17 cellular contexts compared by ENCODE assay signal in the genomic region with DNA sequence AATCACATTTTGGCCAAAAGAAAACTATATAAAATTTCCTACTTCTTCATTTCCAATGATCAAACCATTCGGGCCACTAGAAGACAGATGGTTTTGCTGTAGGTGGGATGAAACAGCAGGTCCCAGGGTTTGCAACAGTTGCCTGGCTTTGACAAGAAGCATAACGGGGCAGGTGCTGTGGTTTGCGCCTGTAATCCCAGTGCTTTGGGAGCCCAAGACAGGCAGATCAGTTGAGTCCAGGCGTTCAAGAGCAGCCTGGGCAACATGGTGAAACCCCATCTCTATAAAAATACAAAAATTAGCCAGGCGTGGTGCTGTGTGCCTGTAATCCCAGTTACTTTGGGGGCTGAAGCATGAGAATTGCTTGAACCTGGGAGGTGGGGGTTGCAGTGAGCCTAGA.
DNase-seq lines count a peak whose midpoint lies in the region; ATAC-seq and TF ChIP-seq lines count a peak whose summit lies in the region.
"Had no signal": no experiment of that assay in that cellular context is flagged by ENCODE, and none has a peak within 500 bp of the region (broad histone marks: within the 10 kb centered on the region; RNA-seq: fewer than 3 reads in every experiment).

No MANE protein-coding gene starts in this region.

- H3K4me1 Mint-ChIP-seq in GM23338, result no peaks in the 10 kb centered on the region
- H3K4me1 Mint-ChIP-seq in activated CD4-positive, alpha-beta memory T cell treated with anti-CD3 and anti-CD28 coated beads for 36 hours (ENCODE audit: low read depth), result peaks cover 6% of the 10 kb centered on the region

- H3K27me3 ChIP-seq in GM23338 (ENCODE audit: insufficient read depth) (no peaks in the 10 kb centered on the region), SJCRH30 (no peaks in the 10 kb centered on the region), trophoblast cell (ENCODE audit: insufficient read depth, low read length) (no peaks in the 10 kb centered on the region)

- no peaks in the 10 kb centered on the region; the same call in 1 of the 3 replicates for H3K9me3 Mint-ChIP-seq in GM23338
- no peaks in the 10 kb centered on the region for H3K9me3 Mint-ChIP-seq in activated CD4-positive, alpha-beta memory T cell treated with anti-CD3 and anti-CD28 coated beads for 36 hours
- H3K9me3 Mint-ChIP-seq: CD4-positive, alpha-beta T cell; HFFc6 had no signal

- H3K27ac ChIP-seq in GM23338 (ENCODE audit: low read depth), result no peak overlapping the region
- no peak overlapping the region for H3K27ac ChIP-seq in SJCRH30
- no peak overlapping the region for H3K27ac ChIP-seq in trophoblast cell (ENCODE audit: low read depth, low read length)
- H3K27ac ChIP-seq: C4-2B, GM23248 had no signal

- H3K9me3 ChIP-seq in SJCRH30 (replicated peaks), result no peaks in the 10 kb centered on the region
- H3K9me3 ChIP-seq in trophoblast cell (ENCODE audit: insufficient read depth, low read depth, low read length), result no peaks in the 10 kb centered on the region
- H3K9me3 ChIP-seq: Caco-2 had no signal

- H2AFZ ChIP-seq in GM23338 (peak overlapping the region; percentile 87), trophoblast cell (ENCODE audit: insufficient read depth, low read length, poor library complexity) (no peak overlapping the region)
- H2AFZ ChIP-seq: GM23248 had no signal

- H3K4me3 ChIP-seq in GM23338, result no peak overlapping the region
- no peak overlapping the region for H3K4me3 ChIP-seq in SJCRH30
- no peak overlapping the region for H3K4me3 ChIP-seq in trophoblast cell (ENCODE audit: low read depth, low read length)
- H3K4me3 ChIP-seq: GM23248 had no signal

- no peak for ATAC-seq in GM23338
- no peak for ATAC-seq in HG03521 (IDR thresholded peaks at IDR 0.05; ENCODE audit: unreplicated experiment)
- ATAC-seq in GM18498 (IDR thresholded peaks at IDR 0.05; ENCODE audit: unreplicated experiment), result no peak
- ATAC-seq in GM18870 (IDR thresholded peaks at IDR 0.05; ENCODE audit: unreplicated experiment), result no peak

- peak overlapping the region; percentile 70 for H2AK5ac ChIP-seq in trophoblast cell (ENCODE audit: low read length)

- no peaks in the 10 kb centered on the region for H4K20me1 ChIP-seq in GM23338 (replicated peaks; ENCODE audit: insufficient read depth)

- TF ChIP-seq CTCF in GM23338 (conservative IDR thresholded peaks at IDR 0.05; ENCODE audit: low read depth in 2 of 2), result no peak

- H4K91ac ChIP-seq in trophoblast cell (ENCODE audit: low read depth, low read length), result no peak overlapping the region

- H3K23ac ChIP-seq in trophoblast cell (ENCODE audit: low read length), result no peak overlapping the region

- no peak overlapping the region for H3K27ac Mint-ChIP-seq in GM23338
- no peak overlapping the region for H3K27ac Mint-ChIP-seq in activated CD4-positive, alpha-beta memory T cell treated with anti-CD3 and anti-CD28 coated beads for 36 hours
- H3K27ac Mint-ChIP-seq: CD4-positive, alpha-beta T cell; HFFc6 had no signal

- no peaks in the 10 kb centered on the region for H3F3A ChIP-seq in GM23338 (replicated peaks; ENCODE audit: low read depth)

- H3K36me3 ChIP-seq in GM23338 (ENCODE audit: insufficient read depth) (no peaks in the 10 kb centered on the region), SJCRH30 (no peaks in the 10 kb centered on the region), trophoblast cell (ENCODE audit: control insufficient read depth in 1 of 2, insufficient read depth in 2 of 2, low read length in 2 of 2) (no peaks in the 10 kb centered on the region)

- no peak overlapping the region for H3K4me2 ChIP-seq in GM23338
- H3K4me2 ChIP-seq in trophoblast cell (ENCODE audit: low read length), result no peak overlapping the region

- H2BK5ac ChIP-seq in trophoblast cell (ENCODE audit: low read depth, low read length, poor library complexity), result no peak overlapping the region

- no peak overlapping the region for H3K18ac ChIP-seq in trophoblast cell (ENCODE audit: low read length)

- H2BK120ac ChIP-seq in trophoblast cell (ENCODE audit: insufficient read depth, low read length, poor library complexity), result no peak overlapping the region

- POLR2A ChIA-PET in activated CD4-positive, alpha-beta memory T cell treated with anti-CD3 and anti-CD28 coated beads for 36 hours (lab: Charles Lee), result no interaction called here

- H3K4me1 ChIP-seq in GM23338 (ENCODE audit: insufficient read depth), result no peaks in the 10 kb centered on the region
- H3K4me1 ChIP-seq in SJCRH30, result peaks cover 18% of the 10 kb centered on the region
- peaks cover 1 to 6% of the 10 kb centered on the region in 2 experiments for H3K4me1 ChIP-seq in trophoblast cell (ENCODE audit: control insufficient read depth in 1 of 2, insufficient read depth in 2 of 2, low read length in 2 of 2)
- H3K4me1 ChIP-seq: Caco-2 had no signal

- no peak overlapping the region for H3K4me3 Mint-ChIP-seq in GM23338
- H3K4me3 Mint-ChIP-seq in activated CD4-positive, alpha-beta memory T cell treated with anti-CD3 and anti-CD28 coated beads for 36 hours, result no peak overlapping the region
- H3K4me3 Mint-ChIP-seq: CD4-positive, alpha-beta T cell; HFFc6 had no signal

- DNase-seq in GM23338 (ENCODE audit: low spot score), result no peak
- peak; percentile 64 to 69 for DNase-seq in SJCRH30
- DNase-seq in left kidney (ENCODE audit: low read depth, low spot score), result peak; percentile 9
- DNase-seq in trophoblast cell, result no peak
- DNase-seq in activated CD4-positive, alpha-beta memory T cell treated with anti-CD3 and anti-CD28 coated beads for 36 hours, result no peak
- DNase-seq: AML-193; Caco-2; CD4-positive, alpha-beta T cell; DMS79 treated with DMSO at 0.1 percent for 48 hours; GF-D8; GM23248; H7; HFFc6 had no signal

- no peak overlapping the region for H3K9ac ChIP-seq in trophoblast cell (ENCODE audit: low read length)
- H3K9ac ChIP-seq: GM23248 had no signal

- no peak overlapping the region for H3K4ac ChIP-seq in trophoblast cell (ENCODE audit: low read depth, low read length)

- WGBS in trophoblast cell (ENCODE audit: extremely low coverage, insufficient coverage, insufficient read length), result no CpG with 5 or more reads among the region's 5 CpGs

- no peak overlapping the region for H4K12ac ChIP-seq in trophoblast cell (ENCODE audit: low read depth, low read length)

- no peaks in the 10 kb centered on the region for H3K79me1 ChIP-seq in trophoblast cell (ENCODE audit: low read length)

- H3K9me2 ChIP-seq in GM23338 (ENCODE audit: insufficient read depth), result no peaks in the 10 kb centered on the region; the same call in 1 of the 2 replicates

- intact Hi-C loops in activated CD4-positive, alpha-beta memory T cell treated with anti-CD3 and anti-CD28 coated beads for 36 hours (cut with micrococcal nuclease), result no loop called here

- CTCF ChIA-PET in activated CD4-positive, alpha-beta memory T cell treated with anti-CD3 and anti-CD28 coated beads for 36 hours (lab: Charles Lee), result no interaction called here

- H3K27me3 Mint-ChIP-seq in GM23338 (ENCODE audit: insufficient read depth, low read depth, poor library complexity), result peaks cover 3% of the 10 kb centered on the region
- no peaks in the 10 kb centered on the region for H3K27me3 Mint-ChIP-seq in activated CD4-positive, alpha-beta memory T cell treated with anti-CD3 and anti-CD28 coated beads for 36 hours
- H3K27me3 Mint-ChIP-seq: CD4-positive, alpha-beta T cell had no signal

- no peak overlapping the region for H3K14ac ChIP-seq in trophoblast cell (ENCODE audit: low read length)

- H2BK12ac ChIP-seq in trophoblast cell (ENCODE audit: low read length), result no peak overlapping the region

- H3K79me2 ChIP-seq in GM23338 (replicated peaks; ENCODE audit: insufficient read depth), result no peaks in the 10 kb centered on the region
- H3K79me2 ChIP-seq in trophoblast cell (ENCODE audit: control insufficient read depth, insufficient read depth, low read length, poor library complexity), result no peaks in the 10 kb centered on the region

- H4K8ac ChIP-seq in trophoblast cell (ENCODE audit: low read depth, low read length), result no peak overlapping the region

- no peaks in the 10 kb centered on the region for H3K36me3 Mint-ChIP-seq in GM23338 (ENCODE audit: low read depth)
- no peaks in the 10 kb centered on the region for H3K36me3 Mint-ChIP-seq in activated CD4-positive, alpha-beta memory T cell treated with anti-CD3 and anti-CD28 coated beads for 36 hours

TF ChIP-seq in GM23338, 12 proteins besides CTCF, POLR2A, EP300 and RAD21 (continues in another document):
- TF ChIP-seq EZH2 (IDR thresholded peaks at IDR 0.05; ENCODE audit: low read depth, unreplicated experiment) (no peak), CREB1 (CRISPR knock-in tag; IDR thresholded peaks at IDR 0.05; ENCODE audit: low read depth) (no peak), EZH2phosphoT487 (IDR thresholded peaks at IDR 0.05; ENCODE audit: unreplicated experiment) (no peak), ZNF331 (CRISPR knock-in tag; IDR thresholded peaks at IDR 0.05; ENCODE audit: low read depth) (no peak)
- TF ChIP-seq, protein P1, sequence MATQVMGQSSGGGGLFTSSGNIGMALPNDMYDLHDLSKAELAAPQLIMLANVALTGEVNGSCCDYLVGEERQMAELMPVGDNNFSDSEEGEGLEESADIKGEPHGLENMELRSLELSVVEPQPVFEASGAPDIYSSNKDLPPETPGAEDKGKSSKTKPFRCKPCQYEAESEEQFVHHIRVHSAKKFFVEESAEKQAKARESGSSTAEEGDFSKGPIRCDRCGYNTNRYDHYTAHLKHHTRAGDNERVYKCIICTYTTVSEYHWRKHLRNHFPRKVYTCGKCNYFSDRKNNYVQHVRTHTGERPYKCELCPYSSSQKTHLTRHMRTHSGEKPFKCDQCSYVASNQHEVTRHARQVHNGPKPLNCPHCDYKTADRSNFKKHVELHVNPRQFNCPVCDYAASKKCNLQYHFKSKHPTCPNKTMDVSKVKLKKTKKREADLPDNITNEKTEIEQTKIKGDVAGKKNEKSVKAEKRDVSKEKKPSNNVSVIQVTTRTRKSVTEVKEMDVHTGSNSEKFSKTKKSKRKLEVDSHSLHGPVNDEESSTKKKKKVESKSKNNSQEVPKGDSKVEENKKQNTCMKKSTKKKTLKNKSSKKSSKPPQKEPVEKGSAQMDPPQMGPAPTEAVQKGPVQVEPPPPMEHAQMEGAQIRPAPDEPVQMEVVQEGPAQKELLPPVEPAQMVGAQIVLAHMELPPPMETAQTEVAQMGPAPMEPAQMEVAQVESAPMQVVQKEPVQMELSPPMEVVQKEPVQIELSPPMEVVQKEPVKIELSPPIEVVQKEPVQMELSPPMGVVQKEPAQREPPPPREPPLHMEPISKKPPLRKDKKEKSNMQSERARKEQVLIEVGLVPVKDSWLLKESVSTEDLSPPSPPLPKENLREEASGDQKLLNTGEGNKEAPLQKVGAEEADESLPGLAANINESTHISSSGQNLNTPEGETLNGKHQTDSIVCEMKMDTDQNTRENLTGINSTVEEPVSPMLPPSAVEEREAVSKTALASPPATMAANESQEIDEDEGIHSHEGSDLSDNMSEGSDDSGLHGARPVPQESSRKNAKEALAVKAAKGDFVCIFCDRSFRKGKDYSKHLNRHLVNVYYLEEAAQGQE (IDR thresholded peaks at IDR 0.05; ENCODE audit: unreplicated experiment), result no peak

Comparison
In these comparisons a context has a peak if more than half of its experiments do, and no peak if none do; other contexts are left out.
1. DNase-seq: peak in SJCRH30 (2 of 2) and left kidney (single experiment); none in GM23338 (single experiment), trophoblast cell (0 of 2) and activated CD4-positive, alpha-beta memory T cell treated with anti-CD3 and anti-CD28 coated beads for 36 hours (single experiment).